In the genomic region with DNA sequence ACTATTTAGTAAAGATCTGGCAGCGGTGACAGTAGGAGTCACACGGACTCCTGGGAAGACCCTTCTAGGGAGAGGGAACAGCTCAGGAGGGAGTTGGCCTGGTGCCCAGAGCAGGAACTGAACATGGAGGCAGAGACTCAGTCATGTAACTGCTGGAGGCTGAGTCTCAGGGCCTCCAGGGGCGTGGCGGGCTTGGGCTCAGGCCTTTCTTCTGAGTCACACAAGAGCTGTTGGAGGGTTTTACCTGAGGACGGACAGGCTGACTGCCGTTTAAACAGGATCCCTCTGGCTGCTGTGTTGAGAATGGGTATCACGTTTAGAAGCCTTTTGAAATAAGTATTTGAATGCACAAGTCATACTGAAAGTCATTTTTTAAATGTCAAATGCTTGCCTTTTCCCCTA, we compare ENCODE assay signal across 11 cellular contexts. TPM values are rescaled to one million over a fixed set of nuclear protein-coding genes. Genes with fewer than 3 reads are reported as not detected.
DNase-seq lines count a peak whose midpoint lies in the region; ATAC-seq and TF ChIP-seq lines count a peak whose summit lies in the region.
"Had no signal": no experiment of that assay in that cellular context is flagged by ENCODE, and none has a peak within 500 bp of the region (broad histone marks: within the 10 kb centered on the region; RNA-seq: fewer than 3 reads in every experiment).

No MANE protein-coding gene starts in this region.

- TF ChIP-seq CTCF in omental fat pad (IDR thresholded peaks at IDR 0.05), result no peak

- H3K36me3 Mint-ChIP-seq in activated T-helper 17 cell treated with anti-CD3 and anti-CD28 coated beads, Interleukin-2, amount 50 U/mL, for 72 hours (ENCODE audit: low read depth), result no peaks in the 10 kb centered on the region

- peak; percentile 55 for DNase-seq in activated CD4-positive, alpha-beta T cell treated with anti-CD3 and anti-CD28 coated beads for 48 hours
- no peak for DNase-seq in activated CD4-positive, alpha-beta T cell treated with anti-CD3 and anti-CD28 coated beads for 4 hours
- DNase-seq in HK-2 (ENCODE audit: unreplicated experiment), result peak; percentile 77
- no peak for DNase-seq in omental fat pad (ENCODE audit: low spot score)
- DNase-seq in SKM-1 (lab: John Stamatoyannopoulos, UW; ENCODE audit: unreplicated experiment), result no peak
- no peak for DNase-seq in NCI-H2107 (lab: John Stamatoyannopoulos, UW)
- DNase-seq: aorta, gastrocnemius medialis had no signal

- peak overlapping the region; percentile 73 for H3K27ac Mint-ChIP-seq in activated T-helper 17 cell treated with anti-CD3 and anti-CD28 coated beads, Interleukin-2, amount 50 U/mL, for 72 hours

- H3K4me3 Mint-ChIP-seq in activated T-helper 17 cell treated with anti-CD3 and anti-CD28 coated beads, Interleukin-2, amount 50 U/mL, for 72 hours, result peak overlapping the region; percentile 47
- H3K4me3 Mint-ChIP-seq: neural crest cell had no signal

- peak; percentile 75 for ATAC-seq in activated T-helper 17 cell treated with anti-CD3 and anti-CD28 coated beads, Interleukin-2, amount 50 U/mL, for 72 hours (replicated peaks)
- ATAC-seq in omental fat pad (ENCODE audit: low FRiP score), result peak; percentile 55
- no peak for ATAC-seq in GM21515 (IDR thresholded peaks at IDR 0.05; ENCODE audit: unreplicated experiment)
- ATAC-seq: gastrocnemius medialis had no signal

- H3K27me3 Mint-ChIP-seq in activated T-helper 17 cell treated with anti-CD3 and anti-CD28 coated beads, Interleukin-2, amount 50 U/mL, for 72 hours, result peaks cover 6% of the 10 kb centered on the region

- H3K9me3 Mint-ChIP-seq in activated T-helper 17 cell treated with anti-CD3 and anti-CD28 coated beads, Interleukin-2, amount 50 U/mL, for 72 hours, result no peaks in the 10 kb centered on the region
- H3K9me3 Mint-ChIP-seq: neural crest cell had no signal

- H3K4me1 Mint-ChIP-seq in activated T-helper 17 cell treated with anti-CD3 and anti-CD28 coated beads, Interleukin-2, amount 50 U/mL, for 72 hours, result peaks cover 5% of the 10 kb centered on the region

RNA-seq across cellular contexts. Expression of a gene that starts 7.2 kb away (rescaled TPM):
- total RNA-seq in activated T-helper 17 cell treated with anti-CD3 and anti-CD28 coated beads, Interleukin-2, amount 50 U/mL, for 72 hours, result 10 to 100 TPM; 20.5 to 41.9 TPM
- total RNA-seq in omental fat pad, result 100 to 1,000 TPM in 2 of 4 donors, 10 to 100 TPM in 2; 51.6 to 201 (median 99.1) TPM

Comparison
In these comparisons a context has a peak if more than half of its experiments do, and no peak if none do; other contexts are left out.
1. DNase-seq: peak in activated CD4-positive, alpha-beta T cell treated with anti-CD3 and anti-CD28 coated beads for 48 hours (single experiment) and HK-2 (single experiment); none in activated CD4-positive, alpha-beta T cell treated with anti-CD3 and anti-CD28 coated beads for 4 hours (0 of 2), omental fat pad (single experiment), SKM-1 (single experiment) and NCI-H2107 (single experiment).